ENCODE assay signal across 15 cellular contexts in the genomic region with DNA sequence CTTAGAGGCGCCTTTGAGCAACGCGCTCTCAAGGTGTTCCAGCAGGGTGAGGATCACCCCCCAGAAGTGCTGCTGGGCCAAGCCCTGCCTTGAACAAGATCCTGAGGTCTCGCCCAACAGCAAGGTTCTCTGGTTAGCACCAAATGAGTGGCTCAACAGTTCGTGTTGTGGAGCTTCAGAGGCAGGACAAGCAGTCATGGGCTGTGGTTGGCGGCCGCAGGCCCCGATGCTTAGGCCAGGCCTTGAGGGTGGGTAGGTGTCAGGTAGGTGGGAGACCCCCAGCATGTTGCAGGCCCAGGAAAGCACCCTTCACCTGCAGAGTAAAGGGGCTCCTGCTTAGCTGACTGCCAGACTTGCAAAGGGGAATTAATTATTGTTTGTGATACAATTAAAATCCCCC.
DNase-seq lines count a peak whose midpoint lies in the region; ATAC-seq and TF ChIP-seq lines count a peak whose summit lies in the region.
"Had no signal": no experiment of that assay in that cellular context is flagged by ENCODE, and none has a peak within 500 bp of the region (broad histone marks: within the 10 kb centered on the region; RNA-seq: fewer than 3 reads in every experiment).

No MANE protein-coding gene starts in this region.

- H2BK15ac ChIP-seq in mesenchymal stem cell (ENCODE audit: low read depth, poor library complexity, severe bottlenecking) = no peak overlapping the region

- H3K27ac ChIP-seq in HUES48 (ENCODE audit: low read depth, low read length) = peak overlapping the region; percentile 87
- H3K27ac ChIP-seq in mesenchymal stem cell (ENCODE audit: low read length, poor library complexity, severe bottlenecking) = no peak overlapping the region
- H3K27ac ChIP-seq in trophoblast cell (ENCODE audit: low read depth, low read length) = no peak overlapping the region
- no peak overlapping the region for H3K27ac ChIP-seq in lower lobe of right lung
- H3K27ac ChIP-seq: Peyer's patch had no signal

- H3K79me2 ChIP-seq in trophoblast cell (ENCODE audit: control insufficient read depth, insufficient read depth, low read length, poor library complexity) = no peaks in the 10 kb centered on the region

- H3K23ac ChIP-seq in mesenchymal stem cell (ENCODE audit: low read length in 2 of 2) (no peak overlapping the region), trophoblast cell (ENCODE audit: low read length) (no peak overlapping the region)

- no peak overlapping the region for H4K8ac ChIP-seq in mesenchymal stem cell (ENCODE audit: low read length)
- no peak overlapping the region for H4K8ac ChIP-seq in trophoblast cell (ENCODE audit: low read depth, low read length)

- no peak overlapping the region for H3K9ac ChIP-seq in HUES48 (ENCODE audit: low read depth, low read length)
- H3K9ac ChIP-seq in mesenchymal stem cell (ENCODE audit: low read length) = no peak overlapping the region
- no peak overlapping the region for H3K9ac ChIP-seq in trophoblast cell (ENCODE audit: low read length)

- no peak for ATAC-seq in HG02571 (IDR thresholded peaks at IDR 0.05; ENCODE audit: unreplicated experiment)
- ATAC-seq in lower lobe of right lung = no peak

- H2BK120ac ChIP-seq in mesenchymal stem cell (ENCODE audit: low read depth, low read length) (no peak overlapping the region), trophoblast cell (ENCODE audit: insufficient read depth, low read length, poor library complexity) (peak overlapping the region; percentile 30)

- no peaks in the 10 kb centered on the region for H3K36me3 Mint-ChIP-seq in chondrocyte (ENCODE audit: low read depth)

- H3K18ac ChIP-seq in mesenchymal stem cell (ENCODE audit: low read depth in 1 of 2, low read length in 2 of 2) (no peak overlapping the region), trophoblast cell (ENCODE audit: low read length) (no peak overlapping the region)

- H3K4me1 ChIP-seq in HUES48 (ENCODE audit: control insufficient read depth, insufficient read depth, low read length) = peaks cover 48% of the 10 kb centered on the region
- peaks cover 46% of the 10 kb centered on the region for H3K4me1 ChIP-seq in mesenchymal stem cell (ENCODE audit: control insufficient read depth, insufficient read depth, low read depth, low read length)
- H3K4me1 ChIP-seq in trophoblast cell (ENCODE audit: control insufficient read depth in 1 of 2, insufficient read depth in 2 of 2, low read length in 2 of 2) = peaks cover 12 to 19% of the 10 kb centered on the region in 2 experiments
- peaks cover 13% of the 10 kb centered on the region for H3K4me1 ChIP-seq in lower lobe of right lung
- H3K4me1 ChIP-seq: Peyer's patch had no signal

- H3K9me3 Mint-ChIP-seq in chondrocyte (ENCODE audit: low read depth) = no peaks in the 10 kb centered on the region

- H4K12ac ChIP-seq in trophoblast cell (ENCODE audit: low read depth, low read length) = no peak overlapping the region

- TF ChIP-seq CTCF in chondrocyte (IDR thresholded peaks at IDR 0.05) (no peak), lower lobe of right lung (IDR thresholded peaks at IDR 0.05) (no peak)

- H3K27ac Mint-ChIP-seq in chondrocyte (ENCODE audit: unreplicated experiment) = peak overlapping the region; percentile 95

- no peak for DNase-seq in chondrocyte (ENCODE audit: low spot score)
- no peak for DNase-seq in mesenchymal stem cell
- DNase-seq in trophoblast cell = no peak
- DNase-seq in lower lobe of right lung = no peak
- no peak for DNase-seq in HT-29 (ENCODE audit: low spot score)
- DNase-seq: BE2C, EL, GF-D8, NCI-H1105 treated with DMSO at 0.1 percent for 48 hours, NCI-H2081, NCI-H2171 treated with DMSO at 0.1 percent for 48 hours, NCI-H524 treated with DMSO at 0.1 percent for 48 hours, Peyer's patch had no signal

- no peak overlapping the region for H3K4me3 Mint-ChIP-seq in chondrocyte (ENCODE audit: unreplicated experiment)

- H3K27me3 Mint-ChIP-seq in chondrocyte (ENCODE audit: low read depth) = no peaks in the 10 kb centered on the region

- H3K36me3 ChIP-seq in HUES48 (ENCODE audit: control insufficient read depth, insufficient read depth, low read length) (no peaks in the 10 kb centered on the region), mesenchymal stem cell (ENCODE audit: control insufficient read depth in 1 of 2, insufficient read depth in 2 of 2, low read depth in 1 of 2, low read length in 2 of 2) (peaks cover 0 to 6% of the 10 kb centered on the region in 2 experiments), trophoblast cell (ENCODE audit: control insufficient read depth in 1 of 2, insufficient read depth in 2 of 2, low read length in 2 of 2) (no peaks in the 10 kb centered on the region), lower lobe of right lung (no peaks in the 10 kb centered on the region)
- H3K36me3 ChIP-seq: BE2C, Peyer's patch had no signal

- intact Hi-C loops in lower lobe of right lung (cut with DNase I) = no loop called here

- H3K4me3 ChIP-seq in HUES48 (ENCODE audit: low read depth, low read length) (no peak overlapping the region), mesenchymal stem cell (ENCODE audit: insufficient read depth in 1 of 2, low read depth in 1 of 2, low read length in 2 of 2) (no peak overlapping the region), trophoblast cell (ENCODE audit: low read depth, low read length) (no peak overlapping the region), lower lobe of right lung (no peak overlapping the region)
- H3K4me3 ChIP-seq: Peyer's patch had no signal

- H4K91ac ChIP-seq in mesenchymal stem cell (ENCODE audit: low read length) = no peak overlapping the region
- no peak overlapping the region for H4K91ac ChIP-seq in trophoblast cell (ENCODE audit: low read depth, low read length)

- H3K27me3 ChIP-seq in HUES48 (ENCODE audit: control insufficient read depth, insufficient read depth, low read length) (no peaks in the 10 kb centered on the region), mesenchymal stem cell (ENCODE audit: control insufficient read depth in 1 of 2, insufficient read depth in 1 of 2, low read length in 2 of 2) (no peaks in the 10 kb centered on the region), trophoblast cell (ENCODE audit: insufficient read depth, low read length) (no peaks in the 10 kb centered on the region), lower lobe of right lung (ENCODE audit: low read depth) (no peaks in the 10 kb centered on the region)
- H3K27me3 ChIP-seq: BE2C, Peyer's patch had no signal

- H2AFZ ChIP-seq in mesenchymal stem cell (ENCODE audit: low read depth, low read length) (no peak overlapping the region), trophoblast cell (ENCODE audit: insufficient read depth, low read length, poor library complexity) (no peak overlapping the region)

- WGBS in mesenchymal stem cell = 98% methylated on average over 8 of the region's 8 CpGs
- WGBS in trophoblast cell (ENCODE audit: extremely low coverage, insufficient coverage, insufficient read length) = no CpG with 5 or more reads among the region's 8 CpGs

- H3K4ac ChIP-seq in mesenchymal stem cell (ENCODE audit: low read depth in 1 of 2, low read length in 2 of 2) (no peak overlapping the region), trophoblast cell (ENCODE audit: low read depth, low read length) (no peak overlapping the region)

- H2BK12ac ChIP-seq in mesenchymal stem cell (ENCODE audit: low read length in 2 of 2) (no peak overlapping the region), trophoblast cell (ENCODE audit: low read length) (no peak overlapping the region)

- peaks cover 80% of the 10 kb centered on the region for H3K4me1 Mint-ChIP-seq in chondrocyte (ENCODE audit: low read depth)

- H3K79me1 ChIP-seq in mesenchymal stem cell (replicated peaks; ENCODE audit: low read length, poor library complexity, severe bottlenecking) (no peaks in the 10 kb centered on the region), trophoblast cell (ENCODE audit: low read length) (no peaks in the 10 kb centered on the region)

- H3K4me2 ChIP-seq in mesenchymal stem cell (ENCODE audit: low read length, poor library complexity, severe bottlenecking) = no peak overlapping the region
- no peak overlapping the region for H3K4me2 ChIP-seq in trophoblast cell (ENCODE audit: low read length)

- H2BK5ac ChIP-seq in mesenchymal stem cell (ENCODE audit: low read depth, low read length, poor library complexity, severe bottlenecking) = no peak overlapping the region
- no peak overlapping the region for H2BK5ac ChIP-seq in trophoblast cell (ENCODE audit: low read depth, low read length, poor library complexity)

- no peak overlapping the region for H3K14ac ChIP-seq in mesenchymal stem cell (ENCODE audit: low read length in 2 of 2)
- H3K14ac ChIP-seq in trophoblast cell (ENCODE audit: low read length) = peak overlapping the region; percentile 4

- H3K9me3 ChIP-seq in HUES48 (ENCODE audit: control insufficient read depth, insufficient read depth, low read length) (no peaks in the 10 kb centered on the region), mesenchymal stem cell (ENCODE audit: control insufficient read depth, low read length) (no peaks in the 10 kb centered on the region), trophoblast cell (ENCODE audit: insufficient read depth, low read depth, low read length) (no peaks in the 10 kb centered on the region), lower lobe of right lung (no peaks in the 10 kb centered on the region)
- H3K9me3 ChIP-seq: BE2C, Peyer's patch had no signal

- H2AK5ac ChIP-seq in mesenchymal stem cell (ENCODE audit: low read length, severe bottlenecking) = peak overlapping the region; percentile 74
- H2AK5ac ChIP-seq in trophoblast cell (ENCODE audit: low read length) = peak overlapping the region; percentile 30
